Comparison of ENCODE assay signal across 8 cellular contexts in genomic region chr7:44581907-44582603, GRCh38. TPM values are rescaled to one million over a fixed set of nuclear protein-coding genes. Genes with fewer than 3 reads are reported as not detected.
DNase-seq lines count a peak whose midpoint lies in the region; ATAC-seq, FAIRE-seq and TF ChIP-seq lines count a peak whose summit lies in the region.

TMED4 (minus strand) TSS chr7:44582231; CDS start chr7:44582206, 25 bp downstream.

- peaks cover 35% of the 10 kb centered on the region for H3K36me3 ChIP-seq in KOPT-K1 (ENCODE audit: insufficient read depth, low read length)
- peaks cover 17 to 41% (median 32%) of the 10 kb centered on the region in 4 donors for H3K36me3 ChIP-seq in esophagus muscularis mucosa
- H3K36me3 ChIP-seq in muscle layer of duodenum (ENCODE audit: control insufficient read depth in 1 of 2, insufficient read depth in 2 of 2, low read length in 2 of 2) = peaks cover 11 to 22% of the 10 kb centered on the region in 2 donors

- H3K9me3 ChIP-seq in KOPT-K1 (ENCODE audit: insufficient read depth, low read length, poor library complexity, severe bottlenecking) (no peaks in the 10 kb centered on the region), esophagus muscularis mucosa (no peaks in the 10 kb centered on the region), muscle layer of duodenum (ENCODE audit: control insufficient read depth in 1 of 2, low read length in 2 of 2) (no peaks in the 10 kb centered on the region)

- 0% methylated on average over 9 of the region's 67 CpGs for WGBS in esophagus muscularis mucosa

- H3K36me3 Mint-ChIP-seq in activated T-cell treated with anti-CD3 and anti-CD28 coated beads, Interleukin-2, amount 50 U/mL, for 72 hours (ENCODE audit: insufficient read depth in 2 of 2) = peaks cover 1 to 11% of the 10 kb centered on the region in 2 donors

- peak; percentile 99 for DNase-seq in DMS79 (lab: John Stamatoyannopoulos, UW)
- peak; percentile 99 for DNase-seq in RCC 7860 (ENCODE audit: low spot score)
- DNase-seq in activated T-cell treated with anti-CD3 and anti-CD28 coated beads, Interleukin-2, amount 50 U/mL, for 72 hours = peak; percentile 100
- DNase-seq in esophagus muscularis mucosa (ENCODE audit: extremely low spot score) = peak; percentile 100
- peak; percentile 99 to 100 for DNase-seq in stimulated activated CD8-positive, alpha-beta memory T cell treated with anti-CD3 and anti-CD28 coated beads, Interleukin-7, amount 100 ng/mL, for 4 hours (ENCODE audit: low read depth in 2 of 2)

- FAIRE-seq in RCC 7860 (lab: Jason Lieb, UNC) = peak; percentile 80

- no peaks in the 10 kb centered on the region for H3K9me3 Mint-ChIP-seq in activated T-cell treated with anti-CD3 and anti-CD28 coated beads, Interleukin-2, amount 50 U/mL, for 72 hours

- peaks cover 39% of the 10 kb centered on the region for H3K4me1 Mint-ChIP-seq in activated T-cell treated with anti-CD3 and anti-CD28 coated beads, Interleukin-2, amount 50 U/mL, for 72 hours (ENCODE audit: low read depth)

- peak within 1 kb of the TSS; percentile 94 for H3K27ac Mint-ChIP-seq in activated T-cell treated with anti-CD3 and anti-CD28 coated beads, Interleukin-2, amount 50 U/mL, for 72 hours

- H3K4me3 ChIP-seq in esophagus muscularis mucosa (peak within 1 kb of the TSS; percentile 82 to 97 (median 84)), muscle layer of duodenum (ENCODE audit: low read depth in 1 of 2, low read length in 2 of 2) (peak within 1 kb of the TSS; percentile 90)

- intact Hi-C loops in esophagus muscularis mucosa (cut with DNase I) = loop anchor here (10.0 kb wide), 1 partner anchor 403 kb away; no protein-coding TSS in a partner anchor

- TF ChIP-seq POLR2A in esophagus muscularis mucosa (IDR thresholded peaks at IDR 0.05; ENCODE audit: low read depth) = peak; percentile 82

- no peak for TF ChIP-seq EP300 in esophagus muscularis mucosa (IDR thresholded peaks at IDR 0.05)

- peak in 1 of 3 experiments; percentile 27 for TF ChIP-seq CTCF in esophagus muscularis mucosa (IDR thresholded peaks at IDR 0.05)

- H3K27ac ChIP-seq in KOPT-K1 (ENCODE audit: low read depth, low read length, poor library complexity, severe bottlenecking) = peak within 1 kb of the TSS; percentile 93
- peak within 1 kb of the TSS; percentile 94 to 98 (median 96) for H3K27ac ChIP-seq in esophagus muscularis mucosa (replicated peaks in 1 of 4)
- H3K27ac ChIP-seq in muscle layer of duodenum (ENCODE audit: low read length) = peak within 1 kb of the TSS; percentile 99

- H3K4me1 ChIP-seq in esophagus muscularis mucosa (peaks cover 16 to 32% (median 28%) of the 10 kb centered on the region in 4 donors), muscle layer of duodenum (ENCODE audit: control insufficient read depth in 1 of 2, insufficient read depth in 2 of 2, low read length in 2 of 2) (peaks cover 6 to 16% of the 10 kb centered on the region in 2 donors)

- H3K27me3 ChIP-seq in esophagus muscularis mucosa = no peaks in the 10 kb centered on the region
- H3K27me3 ChIP-seq in muscle layer of duodenum (ENCODE audit: low read depth, low read length) = no peaks in the 10 kb centered on the region

- H3K27me3 Mint-ChIP-seq in activated T-cell treated with anti-CD3 and anti-CD28 coated beads, Interleukin-2, amount 50 U/mL, for 72 hours (ENCODE audit: low read depth) = no peaks in the 10 kb centered on the region

- peak within 1 kb of the TSS; percentile 91 to 97 for H3K4me3 Mint-ChIP-seq in activated T-cell treated with anti-CD3 and anti-CD28 coated beads, Interleukin-2, amount 50 U/mL, for 72 hours

- peak; percentile 80 for ATAC-seq in GM21786 (IDR thresholded peaks at IDR 0.05; ENCODE audit: unreplicated experiment)
- peak; percentile 93 to 94 for ATAC-seq in activated T-cell treated with anti-CD3 and anti-CD28 coated beads, Interleukin-2, amount 50 U/mL, for 72 hours (replicated peaks in 1 of 2)

RNA-seq across cellular contexts. Expression of gene TMED4, which starts in this region (rescaled TPM):
- 10 to 100 TPM; 73.6 to 79.8 TPM for total RNA-seq in activated T-cell treated with anti-CD3 and anti-CD28 coated beads, Interleukin-2, amount 50 U/mL, for 72 hours
- total RNA-seq in esophagus muscularis mucosa = 100 to 1,000 TPM in 2 of 4 donors, 10 to 100 TPM in 2; 82.3 to 154 (median 116) TPM

Comparison
In these comparisons a context has a peak if more than half of its experiments do, and no peak if none do; other contexts are left out.
1. Peak in every context shown above with its lines: DNase-seq, ATAC-seq, H3K4me3 ChIP-seq and H3K27ac ChIP-seq.